In the genomic region with DNA sequence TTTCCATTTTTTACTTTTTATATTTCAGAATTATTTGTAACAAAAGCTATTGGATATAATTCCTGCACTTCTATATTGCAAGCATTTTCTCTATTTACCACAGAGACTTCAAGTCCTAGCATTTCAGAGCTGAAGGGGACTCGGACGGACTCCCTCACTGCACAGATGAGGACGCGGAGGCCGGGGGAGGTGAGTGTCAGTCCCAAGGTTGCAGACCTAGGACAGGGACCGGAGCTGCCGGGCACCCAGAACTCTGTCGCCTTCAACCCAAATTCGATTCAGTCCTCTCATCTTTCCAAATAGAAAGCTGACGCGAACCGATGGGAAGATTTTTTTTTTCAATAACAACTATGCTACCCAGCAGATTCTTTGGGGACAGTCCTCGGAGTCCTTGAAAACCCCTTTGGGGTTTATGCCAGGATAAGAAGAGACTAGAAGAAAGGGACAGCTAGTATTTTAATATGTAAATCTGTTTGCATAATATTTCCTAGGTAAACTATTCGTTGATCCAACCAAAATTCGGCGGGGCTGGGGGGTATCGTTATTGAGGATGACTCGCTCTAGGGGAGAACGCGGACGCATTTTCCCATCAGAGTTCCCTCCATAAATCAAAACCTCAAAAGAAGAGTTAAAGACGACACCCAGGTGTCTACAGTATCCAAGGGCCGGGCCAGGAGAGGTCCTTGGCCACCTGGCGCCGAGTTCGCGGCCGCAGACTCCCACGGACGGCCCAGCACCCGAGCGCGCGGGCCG, we compare ENCODE assay signal across 1 cellular context.
TF ChIP-seq lines count a peak whose summit lies in the region.

No MANE protein-coding gene starts in this region.

TF ChIP-seq in WTC11, 78 proteins besides CTCF, POLR2A, EP300 and RAD21 (continued from another document):
- TF ChIP-seq, protein P1, sequence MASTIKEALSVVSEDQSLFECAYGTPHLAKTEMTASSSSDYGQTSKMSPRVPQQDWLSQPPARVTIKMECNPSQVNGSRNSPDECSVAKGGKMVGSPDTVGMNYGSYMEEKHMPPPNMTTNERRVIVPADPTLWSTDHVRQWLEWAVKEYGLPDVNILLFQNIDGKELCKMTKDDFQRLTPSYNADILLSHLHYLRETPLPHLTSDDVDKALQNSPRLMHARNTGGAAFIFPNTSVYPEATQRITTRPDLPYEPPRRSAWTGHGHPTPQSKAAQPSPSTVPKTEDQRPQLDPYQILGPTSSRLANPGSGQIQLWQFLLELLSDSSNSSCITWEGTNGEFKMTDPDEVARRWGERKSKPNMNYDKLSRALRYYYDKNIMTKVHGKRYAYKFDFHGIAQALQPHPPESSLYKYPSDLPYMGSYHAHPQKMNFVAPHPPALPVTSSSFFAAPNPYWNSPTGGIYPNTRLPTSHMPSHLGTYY (CRISPR knock-in tag; IDR thresholded peaks at IDR 0.05), result no peak
- TF ChIP-seq MYBL2 (CRISPR knock-in tag; IDR thresholded peaks at IDR 0.05) (no peak), TEAD1 (CRISPR knock-in tag; IDR thresholded peaks at IDR 0.05) (no peak), GRHL2 (CRISPR knock-in tag; IDR thresholded peaks at IDR 0.05; ENCODE audit: insufficient replicate concordance, severe bottlenecking) (no peak), ZNF121 (CRISPR knock-in tag; IDR thresholded peaks at IDR 0.05) (no peak), FOXP1 (CRISPR knock-in tag; IDR thresholded peaks at IDR 0.05; ENCODE audit: borderline replicate concordance) (no peak), KAT7 (CRISPR knock-in tag; IDR thresholded peaks at IDR 0.05; ENCODE audit: borderline replicate concordance) (no peak), ZNF138 (CRISPR knock-in tag; conservative IDR thresholded peaks at IDR 0.05) (no peak), NR3C1 (CRISPR knock-in tag; conservative IDR thresholded peaks at IDR 0.05; ENCODE audit: low read depth) (no peak)
